In genomic region chr22:31661851-31662667, GRCh38 we compare ENCODE assay signal across 1 cellular context.
A peak's percentile ranks its signal among the peaks of the same experiment; 100 is the strongest.
TF ChIP-seq lines count a peak whose summit lies in the region.

Gene PISD (minus strand): TSS chr22:31662215. CDS start chr22:31662208, 7 bp downstream.

TF ChIP-seq in HepG2, 621 proteins besides CTCF, POLR2A, EP300 and RAD21 (continued from another document and continues in another):
- TF ChIP-seq PHF5A (CRISPR knock-in tag; IDR thresholded peaks at IDR 0.05; ENCODE audit: low read depth, unreplicated experiment) (no peak), KLF6 (CRISPR knock-in tag; IDR thresholded peaks at IDR 0.05) (0 out of 2 replicates have a peak, but pooled peaks have one; percentile 34), CBX2 (IDR thresholded peaks at IDR 0.05; ENCODE audit: low read depth, low read length) (no peak), CBX2 (CRISPR knock-in tag; IDR thresholded peaks at IDR 0.05; ENCODE audit: low read depth) (no peak), PBX2 (CRISPR knock-in tag; IDR thresholded peaks at IDR 0.05) (no peak), NR2F6 (IDR thresholded peaks at IDR 0.05) (no peak), NR2F6 (CRISPR knock-in tag; IDR thresholded peaks at IDR 0.05) (no peak; the same call in 1 of the 2 replicates), ZSCAN25 (CRISPR knock-in tag; IDR thresholded peaks at IDR 0.05) (peak; percentile 21; the same call in 1 of the 2 replicates), NFIC (IDR thresholded peaks at IDR 0.05; ENCODE audit: low read length) (no peak), ZMAT5 (CRISPR knock-in tag; IDR thresholded peaks at IDR 0.05; ENCODE audit: borderline replicate concordance, low read depth) (no peak), XBP1 (CRISPR knock-in tag; IDR thresholded peaks at IDR 0.05) (no peak), ZHX1 (CRISPR knock-in tag; IDR thresholded peaks at IDR 0.05; ENCODE audit: low read depth) (peak; percentile 64; the same call in 1 of the 2 replicates), KLF16 (CRISPR knock-in tag; IDR thresholded peaks at IDR 0.05) (peak in 1 of 2 experiments; percentile 98; a peak in 2 of 4 replicates), NFRKB (IDR thresholded peaks at IDR 0.05) (peak; percentile 92), BCL3 (CRISPR knock-in tag; IDR thresholded peaks at IDR 0.05) (no peak), NAIF1 (CRISPR knock-in tag; IDR thresholded peaks at IDR 0.05; ENCODE audit: borderline replicate concordance) (0 out of 2 replicates have a peak, but pooled peaks have one; percentile 70), ZNF33B (CRISPR knock-in tag; IDR thresholded peaks at IDR 0.05) (0 out of 2 replicates have a peak, but pooled peaks have one; percentile 40), TGIF2 (CRISPR knock-in tag; IDR thresholded peaks at IDR 0.05) (peak; percentile 91), DR1 (CRISPR knock-in tag; IDR thresholded peaks at IDR 0.05) (peak; percentile 83), MAFK (conservative IDR thresholded peaks at IDR 0.05 in 1 of 2, IDR thresholded peaks at IDR 0.05 in 1 of 2; ENCODE audit: low read length in 2 of 2) (no peak), YEATS2 (CRISPR knock-in tag; IDR thresholded peaks at IDR 0.05; ENCODE audit: borderline replicate concordance) (peak; percentile 85; the same call in 1 of the 2 replicates), HMGXB3 (CRISPR knock-in tag; IDR thresholded peaks at IDR 0.05; ENCODE audit: borderline replicate concordance) (no peak; the same call in 1 of the 2 replicates), THYN1 (CRISPR knock-in tag; IDR thresholded peaks at IDR 0.05; ENCODE audit: borderline replicate concordance, low read depth) (no peak), ZNF646 (CRISPR knock-in tag; IDR thresholded peaks at IDR 0.05) (no peak), GLI4 (CRISPR knock-in tag; IDR thresholded peaks at IDR 0.05; ENCODE audit: borderline replicate concordance) (0 out of 2 replicates have a peak, but pooled peaks have one; percentile 40), YEATS4 (CRISPR knock-in tag; IDR thresholded peaks at IDR 0.05; ENCODE audit: borderline replicate concordance) (peak; percentile 92; the same call in 1 of the 2 replicates), ZBTB4 (CRISPR knock-in tag; IDR thresholded peaks at IDR 0.05; ENCODE audit: borderline replicate concordance) (no peak), DNMT3B (CRISPR knock-in tag; conservative IDR thresholded peaks at IDR 0.05) (0 out of 2 replicates have a peak, but pooled peaks have one; percentile 74), SRSF9 (IDR thresholded peaks at IDR 0.05; ENCODE audit: borderline replicate concordance, insufficient read depth, low read depth, low read length, poor library complexity, severe bottlenecking) (no peak), ZMYM3 (CRISPR knock-in tag; IDR thresholded peaks at IDR 0.05) (no peak; the same call in 1 of the 2 replicates), HOXA3 (CRISPR knock-in tag; IDR thresholded peaks at IDR 0.05) (peak; percentile 98), ZSCAN9 (CRISPR knock-in tag; IDR thresholded peaks at IDR 0.05; ENCODE audit: borderline replicate concordance) (peak; percentile 43; the same call in 1 of the 2 replicates), ZNF563 (CRISPR knock-in tag; IDR thresholded peaks at IDR 0.05) (no peak), TBP (CRISPR knock-in tag; IDR thresholded peaks at IDR 0.05) (no peak), ZNF503 (CRISPR knock-in tag; IDR thresholded peaks at IDR 0.05) (no peak), POLR2G (IDR thresholded peaks at IDR 0.05; ENCODE audit: low read depth, low read length) (peak; percentile 93), U2AF1 (optimal IDR thresholded peaks at IDR 0.05; ENCODE audit: low read depth, low read length) (no peak)
